In the genomic region with DNA sequence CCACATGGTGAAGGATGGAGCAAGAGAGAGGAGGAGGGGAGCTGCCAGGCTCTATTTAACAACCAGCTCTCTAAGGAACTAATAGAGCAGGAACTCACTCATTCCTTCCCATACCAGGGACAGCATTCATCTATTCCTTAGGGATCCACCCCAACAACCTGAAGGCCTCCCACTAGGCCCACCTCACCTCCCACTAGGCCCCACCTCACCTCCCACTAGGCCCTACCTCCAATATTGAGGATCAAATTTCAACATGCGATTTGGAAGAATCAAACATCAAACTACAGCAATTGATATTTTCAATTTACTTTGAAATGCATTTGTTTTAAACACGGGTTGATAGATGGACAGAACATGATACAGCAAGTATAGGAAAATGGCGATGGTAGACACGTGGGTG, we compare ENCODE assay signal across 3 cellular contexts.
TF ChIP-seq lines count a peak whose summit lies in the region.

No MANE protein-coding gene starts in this region.

TF ChIP-seq in GM23338, 12 proteins besides CTCF, POLR2A, EP300 and RAD21 (continued from another document):
- no peak for TF ChIP-seq NANOG (IDR thresholded peaks at IDR 0.05; ENCODE audit: borderline replicate concordance)

TF ChIP-seq in WTC11, 78 proteins besides CTCF, POLR2A, EP300 and RAD21 (continued from another document):
- TF ChIP-seq, protein P1, sequence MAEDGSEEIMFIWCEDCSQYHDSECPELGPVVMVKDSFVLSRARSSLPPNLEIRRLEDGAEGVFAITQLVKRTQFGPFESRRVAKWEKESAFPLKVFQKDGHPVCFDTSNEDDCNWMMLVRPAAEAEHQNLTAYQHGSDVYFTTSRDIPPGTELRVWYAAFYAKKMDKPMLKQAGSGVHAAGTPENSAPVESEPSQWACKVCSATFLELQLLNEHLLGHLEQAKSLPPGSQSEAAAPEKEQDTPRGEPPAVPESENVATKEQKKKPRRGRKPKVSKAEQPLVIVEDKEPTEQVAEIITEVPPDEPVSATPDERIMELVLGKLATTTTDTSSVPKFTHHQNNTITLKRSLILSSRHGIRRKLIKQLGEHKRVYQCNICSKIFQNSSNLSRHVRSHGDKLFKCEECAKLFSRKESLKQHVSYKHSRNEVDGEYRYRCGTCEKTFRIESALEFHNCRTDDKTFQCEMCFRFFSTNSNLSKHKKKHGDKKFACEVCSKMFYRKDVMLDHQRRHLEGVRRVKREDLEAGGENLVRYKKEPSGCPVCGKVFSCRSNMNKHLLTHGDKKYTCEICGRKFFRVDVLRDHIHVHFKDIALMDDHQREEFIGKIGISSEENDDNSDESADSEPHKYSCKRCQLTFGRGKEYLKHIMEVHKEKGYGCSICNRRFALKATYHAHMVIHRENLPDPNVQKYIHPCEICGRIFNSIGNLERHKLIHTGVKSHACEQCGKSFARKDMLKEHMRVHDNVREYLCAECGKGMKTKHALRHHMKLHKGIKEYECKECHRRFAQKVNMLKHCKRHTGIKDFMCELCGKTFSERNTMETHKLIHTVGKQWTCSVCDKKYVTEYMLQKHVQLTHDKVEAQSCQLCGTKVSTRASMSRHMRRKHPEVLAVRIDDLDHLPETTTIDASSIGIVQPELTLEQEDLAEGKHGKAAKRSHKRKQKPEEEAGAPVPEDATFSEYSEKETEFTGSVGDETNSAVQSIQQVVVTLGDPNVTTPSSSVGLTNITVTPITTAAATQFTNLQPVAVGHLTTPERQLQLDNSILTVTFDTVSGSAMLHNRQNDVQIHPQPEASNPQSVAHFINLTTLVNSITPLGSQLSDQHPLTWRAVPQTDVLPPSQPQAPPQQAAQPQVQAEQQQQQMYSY (CRISPR knock-in tag; IDR thresholded peaks at IDR 0.05) = no peak
- TF ChIP-seq NR2C2 (CRISPR knock-in tag; IDR thresholded peaks at IDR 0.05) = no peak
- TF ChIP-seq FOXK1 (CRISPR knock-in tag; IDR thresholded peaks at IDR 0.05) = no peak
- TF ChIP-seq ZBTB21 (CRISPR knock-in tag; IDR thresholded peaks at IDR 0.05; ENCODE audit: borderline replicate concordance) = no peak
- no peak for TF ChIP-seq GABPB1 (CRISPR knock-in tag; IDR thresholded peaks at IDR 0.05)
- TF ChIP-seq CBFB (CRISPR knock-in tag; IDR thresholded peaks at IDR 0.05; ENCODE audit: low read depth) = no peak
- TF ChIP-seq ETV6 (CRISPR knock-in tag; IDR thresholded peaks at IDR 0.05) = no peak
- TF ChIP-seq, protein P2, sequence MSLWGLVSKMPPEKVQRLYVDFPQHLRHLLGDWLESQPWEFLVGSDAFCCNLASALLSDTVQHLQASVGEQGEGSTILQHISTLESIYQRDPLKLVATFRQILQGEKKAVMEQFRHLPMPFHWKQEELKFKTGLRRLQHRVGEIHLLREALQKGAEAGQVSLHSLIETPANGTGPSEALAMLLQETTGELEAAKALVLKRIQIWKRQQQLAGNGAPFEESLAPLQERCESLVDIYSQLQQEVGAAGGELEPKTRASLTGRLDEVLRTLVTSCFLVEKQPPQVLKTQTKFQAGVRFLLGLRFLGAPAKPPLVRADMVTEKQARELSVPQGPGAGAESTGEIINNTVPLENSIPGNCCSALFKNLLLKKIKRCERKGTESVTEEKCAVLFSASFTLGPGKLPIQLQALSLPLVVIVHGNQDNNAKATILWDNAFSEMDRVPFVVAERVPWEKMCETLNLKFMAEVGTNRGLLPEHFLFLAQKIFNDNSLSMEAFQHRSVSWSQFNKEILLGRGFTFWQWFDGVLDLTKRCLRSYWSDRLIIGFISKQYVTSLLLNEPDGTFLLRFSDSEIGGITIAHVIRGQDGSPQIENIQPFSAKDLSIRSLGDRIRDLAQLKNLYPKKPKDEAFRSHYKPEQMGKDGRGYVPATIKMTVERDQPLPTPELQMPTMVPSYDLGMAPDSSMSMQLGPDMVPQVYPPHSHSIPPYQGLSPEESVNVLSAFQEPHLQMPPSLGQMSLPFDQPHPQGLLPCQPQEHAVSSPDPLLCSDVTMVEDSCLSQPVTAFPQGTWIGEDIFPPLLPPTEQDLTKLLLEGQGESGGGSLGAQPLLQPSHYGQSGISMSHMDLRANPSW (CRISPR knock-in tag; conservative IDR thresholded peaks at IDR 0.05; ENCODE audit: low read depth) = no peak
- no peak for TF ChIP-seq NFE2L1 (CRISPR knock-in tag; IDR thresholded peaks at IDR 0.05)
- TF ChIP-seq ZNF416 (CRISPR knock-in tag; IDR thresholded peaks at IDR 0.05) = no peak
- TF ChIP-seq ELF4 (CRISPR knock-in tag; IDR thresholded peaks at IDR 0.05; ENCODE audit: low read depth) = no peak
TF ChIP-seq in WTC11: peak in this region for 0.

TF ChIP-seq in H1, 55 proteins besides CTCF, POLR2A, EP300 and RAD21 (continued from another document):
- TF ChIP-seq, protein P3, sequence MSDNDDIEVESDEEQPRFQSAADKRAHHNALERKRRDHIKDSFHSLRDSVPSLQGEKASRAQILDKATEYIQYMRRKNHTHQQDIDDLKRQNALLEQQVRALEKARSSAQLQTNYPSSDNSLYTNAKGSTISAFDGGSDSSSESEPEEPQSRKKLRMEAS (IDR thresholded peaks at IDR 0.05) = 0 out of 2 replicates have a peak, but pooled peaks have one; percentile 23
